In the genomic region with DNA sequence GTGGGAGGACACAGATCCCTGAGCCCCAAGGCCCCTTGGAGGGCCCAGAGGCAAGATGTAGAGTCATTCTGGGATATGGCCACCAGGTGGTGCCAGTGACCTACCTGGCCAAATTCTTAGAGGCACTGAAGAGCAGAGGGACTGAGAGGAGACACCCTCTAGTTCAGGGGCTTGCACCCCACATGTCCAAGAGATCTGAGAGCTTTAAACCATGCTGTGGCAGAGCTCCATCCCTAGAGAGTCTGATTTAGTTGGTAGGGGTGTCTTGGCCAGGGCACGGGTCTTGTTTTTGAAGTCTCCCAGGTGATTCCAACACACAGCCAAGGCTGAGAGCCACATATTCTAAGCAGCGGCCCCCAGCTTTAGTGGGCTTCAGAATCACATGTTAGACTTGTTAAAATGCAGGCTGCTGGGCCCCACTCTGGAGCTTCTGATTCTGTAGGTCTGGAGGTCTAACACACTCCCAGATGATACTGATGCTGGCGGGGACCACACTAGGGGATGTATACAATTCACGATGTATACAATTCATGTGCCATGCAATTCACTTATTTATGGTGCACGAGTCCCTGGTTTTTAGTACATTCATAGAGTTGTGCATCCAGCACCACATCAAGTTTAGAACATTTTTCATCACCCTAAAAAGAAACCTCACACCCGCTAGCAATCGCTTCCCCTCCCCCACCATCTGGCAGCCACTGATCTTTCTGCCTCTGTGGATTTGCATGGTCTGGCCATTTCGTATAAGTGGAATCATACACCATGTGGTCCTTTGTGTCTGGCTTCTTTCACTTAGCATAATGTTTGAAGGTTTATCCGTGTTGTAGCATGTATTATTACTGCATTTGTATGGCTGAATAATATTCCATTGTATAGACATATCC, we compare ENCODE assay signal across 8 cellular contexts. TPM values are rescaled to one million over a fixed set of nuclear protein-coding genes. Genes with fewer than 3 reads are reported as not detected.
A peak's percentile ranks its signal among the peaks of the same experiment; 100 is the strongest.
DNase-seq lines count a peak whose midpoint lies in the region; ATAC-seq and TF ChIP-seq lines count a peak whose summit lies in the region.

No MANE protein-coding gene starts in this region.

- TF ChIP-seq CTCF in left lung (IDR thresholded peaks at IDR 0.05), result peak; percentile 86 to 88

- H3K27me3 ChIP-seq in left lung, result no peaks in the 10 kb centered on the region

- H3K27ac ChIP-seq in left lung, result no peak overlapping the region

- intact Hi-C loops in left lung (cut with DNase I), result loop anchor here (5.0 to 10.0 kb wide), 3 partner anchors 207 to 325 kb away; no protein-coding TSS in a partner anchor

- DNase-seq in ACHN, result peak; percentile 67
- DNase-seq in NCI-H1930 (lab: John Stamatoyannopoulos, UW), result peak; percentile 2 to 20
- DNase-seq in activated CD4-positive, CD25-positive, alpha-beta regulatory T cell treated with anti-CD3 and anti-CD28 coated beads, Interleukin-2, amount 50 U/mL, for 72 hours, result peak; percentile 78
- peak; percentile 74 for DNase-seq in cerebellar cortex (ENCODE audit: low spot score)
- DNase-seq in left lung, result peak; percentile 58 to 66
- peak; percentile 55 to 57 (median 56) for DNase-seq in stimulated activated CD4-positive, alpha-beta T cell treated with anti-CD3 and anti-CD28 coated beads, TNF-alpha, amount 100 ng/mL, for 4 hours (ENCODE audit: low read depth in 3 of 3)

- peaks cover 0 to 6% of the 10 kb centered on the region in 2 donors for H3K4me1 ChIP-seq in left lung

- no peak overlapping the region for H3K4me3 ChIP-seq in left lung

- peaks cover 0 to 8% of the 10 kb centered on the region in 2 donors for H3K36me3 ChIP-seq in left lung

- ATAC-seq in GM18868 (IDR thresholded peaks at IDR 0.05; ENCODE audit: unreplicated experiment), result peak; percentile 48
- peak; percentile 82 for ATAC-seq in left lung
- no peak for ATAC-seq in GM19463 (IDR thresholded peaks at IDR 0.05; ENCODE audit: unreplicated experiment)

- no peaks in the 10 kb centered on the region for H3K9me3 ChIP-seq in left lung

- in situ Hi-C loops in ACHN (cut with HindIII; ENCODE audit: low pct_ligation_motif_present, low pct_unique_long_range_greater_than_20kb, low sequenced_read_pairs), result no loop called here

RNA-seq across cellular contexts. Expression of a gene that starts 52.3 kb away (rescaled TPM):
- total RNA-seq in left lung, result 10 to 100 TPM; 14.0 to 15.0 TPM

Comparison
In these comparisons a context has a peak if more than half of its experiments do, and no peak if none do; other contexts are left out.
1. DNase-seq: peak in every context shown above with its lines; median percentile 78 in activated CD4-positive, CD25-positive, alpha-beta regulatory T cell treated with anti-CD3 and anti-CD28 coated beads, Interleukin-2, amount 50 U/mL, for 72 hours; 74 in cerebellar cortex; 67 in ACHN; 62 in left lung; 56 in stimulated activated CD4-positive, alpha-beta T cell treated with anti-CD3 and anti-CD28 coated beads, TNF-alpha, amount 100 ng/mL, for 4 hours; 11 in NCI-H1930.